Comparison of ENCODE assay signal across 17 cellular contexts in the genomic region with DNA sequence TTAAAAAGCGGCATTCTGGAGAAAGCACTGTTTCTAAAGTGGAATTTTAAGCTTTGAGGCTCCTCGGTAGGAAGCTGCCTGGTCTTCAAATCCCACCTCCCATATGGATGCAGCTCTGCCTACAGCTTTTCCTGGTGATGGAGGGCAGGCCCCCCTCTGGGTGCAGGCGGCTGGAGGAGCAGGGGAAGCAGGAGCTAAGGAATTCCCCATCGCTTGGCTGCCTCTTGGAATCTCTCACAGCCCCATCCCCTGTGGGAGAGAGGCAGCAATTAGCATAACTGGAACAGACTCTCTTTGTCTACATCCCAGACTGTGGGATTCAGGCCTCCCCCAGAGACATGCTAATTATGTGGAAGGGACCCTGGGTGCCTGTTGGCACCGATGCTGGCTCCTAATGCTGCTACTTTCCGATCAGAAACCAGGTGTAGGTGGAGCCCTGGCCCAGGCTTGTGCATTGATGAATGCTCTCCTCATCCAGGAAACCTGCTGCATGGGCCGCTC. TPM values are rescaled to one million over a fixed set of nuclear protein-coding genes. Genes with fewer than 3 reads are reported as not detected.
DNase-seq lines count a peak whose midpoint lies in the region; ATAC-seq, FAIRE-seq and TF ChIP-seq lines count a peak whose summit lies in the region.
"Had no signal": no experiment of that assay in that cellular context is flagged by ENCODE, and none has a peak within 500 bp of the region (broad histone marks: within the 10 kb centered on the region; RNA-seq: fewer than 3 reads in every experiment).

No MANE protein-coding gene starts in this region.

- peaks cover 0 to 43% (median 0%) of the 10 kb centered on the region in 7 donors for H3K27me3 ChIP-seq in spleen (replicated peaks in 1 of 7)
- H3K27me3 ChIP-seq: neutrophil had no signal

- ATAC-seq in GM18520 (IDR thresholded peaks at IDR 0.05; ENCODE audit: unreplicated experiment), result no peak
- ATAC-seq: activated T-helper 17 cell treated with anti-CD3 and anti-CD28 coated beads, Interleukin-2, amount 50 U/mL, for 72 hours; esophagus mucosa; stimulated activated effector memory CD8-positive, alpha-beta T cell treated with anti-CD3 and anti-CD28 coated beads, Interleukin-12 subunit alpha, Interleukin-12 subunit beta, amount 100 ng/mL, for 72 hours had no signal

- no peaks in the 10 kb centered on the region for H3K36me3 Mint-ChIP-seq in neural crest cell (ENCODE audit: low read depth)
- H3K36me3 Mint-ChIP-seq: immature natural killer cell; stimulated activated effector memory CD8-positive, alpha-beta T cell treated with anti-CD3 and anti-CD28 coated beads, Interleukin-12 subunit alpha, Interleukin-12 subunit beta, amount 100 ng/mL, for 72 hours had no signal

- no peaks in the 10 kb centered on the region for H3K9me3 ChIP-seq in spleen
- H3K9me3 ChIP-seq: neutrophil had no signal

- H3K27ac Mint-ChIP-seq in neural crest cell (ENCODE audit: unreplicated experiment), result peak overlapping the region; percentile 75
- H3K27ac Mint-ChIP-seq: activated T-helper 17 cell treated with anti-CD3 and anti-CD28 coated beads, Interleukin-2, amount 50 U/mL, for 72 hours; CD4-positive, alpha-beta T cell; immature natural killer cell; stimulated activated effector memory CD8-positive, alpha-beta T cell treated with anti-CD3 and anti-CD28 coated beads, Interleukin-12 subunit alpha, Interleukin-12 subunit beta, amount 100 ng/mL, for 72 hours had no signal

- H3K36me3 ChIP-seq in spleen, result no peaks in the 10 kb centered on the region
- H3K36me3 ChIP-seq: neutrophil had no signal

- H3K9me3 Mint-ChIP-seq in neural crest cell, result no peaks in the 10 kb centered on the region
- H3K9me3 Mint-ChIP-seq: activated T-helper 17 cell treated with anti-CD3 and anti-CD28 coated beads, Interleukin-2, amount 50 U/mL, for 72 hours; CD4-positive, alpha-beta T cell; immature natural killer cell; stimulated activated effector memory CD8-positive, alpha-beta T cell treated with anti-CD3 and anti-CD28 coated beads, Interleukin-12 subunit alpha, Interleukin-12 subunit beta, amount 100 ng/mL, for 72 hours had no signal

- H3K4me3 Mint-ChIP-seq in neural crest cell, result peak overlapping the region; percentile 14
- H3K4me3 Mint-ChIP-seq: activated T-helper 17 cell treated with anti-CD3 and anti-CD28 coated beads, Interleukin-2, amount 50 U/mL, for 72 hours; CD4-positive, alpha-beta T cell; immature natural killer cell; stimulated activated effector memory CD8-positive, alpha-beta T cell treated with anti-CD3 and anti-CD28 coated beads, Interleukin-12 subunit alpha, Interleukin-12 subunit beta, amount 100 ng/mL, for 72 hours had no signal

- no peak overlapping the region for H3K4me3 ChIP-seq in spleen

- 44 to 63% (median 57%) methylated on average over 7 of the region's 7 CpGs for WGBS in spleen, 5 donors

- H3K27me3 Mint-ChIP-seq in neural crest cell (ENCODE audit: low read depth), result no peaks in the 10 kb centered on the region
- H3K27me3 Mint-ChIP-seq: CD4-positive, alpha-beta T cell had no signal

- no peaks in the 10 kb centered on the region for H3K4me1 ChIP-seq in spleen

- no peak for TF ChIP-seq POLR2A in spleen (IDR thresholded peaks at IDR 0.05)

- intact Hi-C loops in spleen (cut with DNase I; ENCODE audit: low total_unique reads), result no loop called here

- H3K4me1 Mint-ChIP-seq in neural crest cell, result peaks cover 29% of the 10 kb centered on the region
- H3K4me1 Mint-ChIP-seq: activated T-helper 17 cell treated with anti-CD3 and anti-CD28 coated beads, Interleukin-2, amount 50 U/mL, for 72 hours; immature natural killer cell had no signal

- no peak overlapping the region for H3K27ac ChIP-seq in spleen
- H3K27ac ChIP-seq: KMS-11, neutrophil had no signal

- DNase-seq in GM19239 (ENCODE audit: insufficient read length, low spot score) (no peak), NCI-H2227 (lab: John Stamatoyannopoulos, UW; ENCODE audit: unreplicated experiment) (peak; percentile 40), foreskin melanocyte (peak; percentile 52), neural crest cell (ENCODE audit: low read depth, low spot score) (no peak), NCI-H2196 (lab: John Stamatoyannopoulos, UW; ENCODE audit: unreplicated experiment) (no peak), HT-29 (ENCODE audit: low spot score) (no peak), spleen (no peak)
- DNase-seq: CD4-positive, alpha-beta T cell; HCEC 1CT; immature natural killer cell; NCI-H524 treated with DMSO at 0.1 percent for 48 hours had no signal

- FAIRE-seq in GM19239 (lab: Jason Lieb, UNC), result peak; percentile 33

- TF ChIP-seq CTCF in neural crest cell (conservative IDR thresholded peaks at IDR 0.05) (no peak), spleen (IDR thresholded peaks at IDR 0.05 in 8 of 11, conservative IDR thresholded peaks at IDR 0.05 in 3 of 11) (no peak)

RNA-seq across cellular contexts. Expression of a gene that starts 51.3 kb away (rescaled TPM):
- 28.4 and 32.4 TPM in 2 replicates for total RNA-seq in neural crest cell
- total RNA-seq in HT-29 (2014; rRNA removed; shearing (Covaris generic)), result 96.0 and 112 TPM in 2 replicates
- 1 to 10 TPM in 2 of 7 donors, under 1 TPM in 2, not detected in 3; 0.35 to 2.7 (median 1.2) TPM for total RNA-seq in spleen
- under 1 TPM; 0.11 to 0.24 (median 0.22) TPM for polyA plus RNA-seq in spleen
- total RNA-seq: activated T-helper 17 cell treated with anti-CD3 and anti-CD28 coated beads, Interleukin-2, amount 50 U/mL, for 72 hours; CD4-positive, alpha-beta T cell had no signal
- polyA plus RNA-seq: immature natural killer cell had no signal

Comparison
In these comparisons a context has a peak if more than half of its experiments do, and no peak if none do; other contexts are left out.
1. DNase-seq: peak in NCI-H2227 (single experiment) and foreskin melanocyte (single experiment); none in GM19239 (single experiment), neural crest cell (single experiment), NCI-H2196 (single experiment), HT-29 (single experiment) and spleen (single experiment).